1 cellular context compared by ENCODE assay signal in genomic region chr16:87563714-87564523, GRCh38.
TF ChIP-seq lines count a peak whose summit lies in the region.

No MANE protein-coding gene starts in this region.

TF ChIP-seq in GM12878, 131 proteins besides CTCF, POLR2A, EP300 and RAD21:
- TF ChIP-seq PKNOX1 (IDR thresholded peaks at IDR 0.05) = no peak
- TF ChIP-seq TCF3 (IDR thresholded peaks at IDR 0.05; ENCODE audit: borderline replicate concordance, insufficient read depth, low read depth, low read length) = peak; percentile 11; the same call in 1 of the 2 replicates
- TF ChIP-seq HCFC1 (IDR thresholded peaks at IDR 0.05; ENCODE audit: low read length) = no peak
- no peak for TF ChIP-seq POU2F2 (IDR thresholded peaks at IDR 0.05; ENCODE audit: borderline replicate concordance, low read depth, low read length)
